Comparison of ENCODE assay signal across 17 cellular contexts in genomic region chr7:111727905-111728634, GRCh38.
DNase-seq lines count a peak whose midpoint lies in the region; ATAC-seq and TF ChIP-seq lines count a peak whose summit lies in the region.
"Had no signal": no experiment of that assay in that cellular context is flagged by ENCODE, and none has a peak within 500 bp of the region (broad histone marks: within the 10 kb centered on the region; RNA-seq: fewer than 3 reads in every experiment).

No MANE protein-coding gene starts in this region.

- H3K36me3 ChIP-seq in psoas muscle (ENCODE audit: insufficient read depth in 1 of 2, low read depth in 1 of 2): peaks cover 3 to 45% of the 10 kb centered on the region in 2 donors

- no peak overlapping the region for H3K27ac ChIP-seq in psoas muscle

- ATAC-seq in psoas muscle (no peak), GM21576 (IDR thresholded peaks at IDR 0.05; ENCODE audit: unreplicated experiment) (no peak), GM21529 (IDR thresholded peaks at IDR 0.05; ENCODE audit: unreplicated experiment) (no peak)

- H3K4me3 ChIP-seq in astrocyte of the cerebellum (ENCODE audit: low read depth, low read length) (peak overlapping the region; percentile 8), psoas muscle (no peak overlapping the region)

- H3K27me3 ChIP-seq in psoas muscle (ENCODE audit: insufficient read depth in 3 of 3, low read length in 2 of 3): no peaks in the 10 kb centered on the region

- H3K9me3 ChIP-seq in psoas muscle: no peaks in the 10 kb centered on the region

- WGBS in psoas muscle, 3 donors: 76 to 83% (median 79%) methylated on average over 40 to 41 of the region's 41 CpGs

- TF ChIP-seq CTCF in astrocyte of the cerebellum (IDR thresholded peaks at IDR 0.05; ENCODE audit: low read depth, low read length, missing control alignments): no peak
- no peak for TF ChIP-seq CTCF in psoas muscle (IDR thresholded peaks at IDR 0.05)

- no peaks in the 10 kb centered on the region for H3K4me1 ChIP-seq in psoas muscle

- in situ Hi-C loops in astrocyte of the cerebellum (cut with HindIII; ENCODE audit: low sequenced_read_pairs): no loop called here

- peak; percentile 8 for DNase-seq in stimulated activated CD4-positive, alpha-beta T cell treated with anti-CD3 and anti-CD28 coated beads, Interleukin-15, amount 100 ng/mL, for 24 hours
- no peak for DNase-seq in stimulated activated CD4-positive, alpha-beta T cell treated with anti-CD3 and anti-CD28 coated beads, Interleukin-4, amount 100 ng/mL, for 4 hours
- DNase-seq in astrocyte of the cerebellum (ENCODE audit: low read depth): no peak
- peak; percentile 30 for DNase-seq in left kidney (ENCODE audit: low read depth, low spot score)
- no peak for DNase-seq in psoas muscle
- DNase-seq: CD4-positive, alpha-beta memory T cell; DMS79 treated with DMSO at 0.1 percent for 48 hours; GF-D8; GOT3; Kasumi-1; NCI-H1417; NCI-H2029; NCI-H2171 treated with DMSO at 0.1 percent for 48 hours; NCI-H774; SHP77 had no signal

- intact Hi-C loops in psoas muscle (cut with DNase I): loop anchor here in 1 of 2 donors (5.0 kb wide), 1 partner anchor 1626 kb away; no protein-coding TSS in a partner anchor

Comparison
In these comparisons a context has a peak if more than half of its experiments do, and no peak if none do; other contexts are left out.
1. DNase-seq: peak in stimulated activated CD4-positive, alpha-beta T cell treated with anti-CD3 and anti-CD28 coated beads, Interleukin-15, amount 100 ng/mL, for 24 hours (single experiment) and left kidney (single experiment); none in stimulated activated CD4-positive, alpha-beta T cell treated with anti-CD3 and anti-CD28 coated beads, Interleukin-4, amount 100 ng/mL, for 4 hours (0 of 2), astrocyte of the cerebellum (single experiment) and psoas muscle (0 of 2).